Comparison of ENCODE assay signal across 22 cellular contexts in genomic region chrX:119783026-119783425, GRCh38. TPM values are rescaled to one million over a fixed set of nuclear protein-coding genes. Genes with fewer than 3 reads are reported as not detected.
DNase-seq lines count a peak whose midpoint lies in the region; ATAC-seq and TF ChIP-seq lines count a peak whose summit lies in the region.
"Had no signal": no experiment of that assay in that cellular context is flagged by ENCODE, and none has a peak within 500 bp of the region (broad histone marks: within the 10 kb centered on the region; RNA-seq: fewer than 3 reads in every experiment).

No MANE protein-coding gene starts in this region.

- H3K36me3 ChIP-seq in upper lobe of right lung: peaks cover 29% of the 10 kb centered on the region
- H3K36me3 ChIP-seq in heart right ventricle: peaks cover 0 to 58% (median 0%) of the 10 kb centered on the region in 9 donors
- H3K36me3 ChIP-seq: colonic mucosa, neural progenitor cell, transverse colon had no signal

- TF ChIP-seq CTCF in upper lobe of right lung (IDR thresholded peaks at IDR 0.05) (no peak), heart right ventricle (IDR thresholded peaks at IDR 0.05) (no peak)

- ATAC-seq in upper lobe of right lung (peak; percentile 91), heart right ventricle (no peak)
- ATAC-seq: body of pancreas had no signal

- intact Hi-C loops in activated naive CD4-positive, alpha-beta T cell treated with anti-CD3 and anti-CD28 coated beads for 36 hours (cut with micrococcal nuclease): no loop called here
- intact Hi-C loops in dendritic cell treated with granulocyte-macrophage colony-stimulating factor and Interleukin-4, amounts not matched to agents 40 ng/mL and 50 ng/mL, for 4 days (cut with micrococcal nuclease): no loop called here
- intact Hi-C loops in upper lobe of right lung (cut with DNase I) (no loop called here), heart right ventricle (cut with DNase I) (loop anchor here in 2 of 10 donors (10.0 kb wide), 1 partner anchor 92 kb away; the partner anchor contains the start of genes NDUFA1 (in 2 of the 2) and RNF113A (in 2 of the 2))

- CTCF ChIA-PET in activated naive CD4-positive, alpha-beta T cell treated with anti-CD3 and anti-CD28 coated beads for 36 hours (lab: Charles Lee): no interaction called here

- H3K27me3 ChIP-seq in upper lobe of right lung (no peaks in the 10 kb centered on the region), heart right ventricle (no peaks in the 10 kb centered on the region)
- H3K27me3 ChIP-seq: body of pancreas, colonic mucosa, neural progenitor cell, SJCRH30, transverse colon had no signal

- no peaks in the 10 kb centered on the region for H3K9me3 Mint-ChIP-seq in activated naive CD4-positive, alpha-beta T cell treated with anti-CD3 and anti-CD28 coated beads for 36 hours
- H3K9me3 Mint-ChIP-seq in dendritic cell treated with granulocyte-macrophage colony-stimulating factor and Interleukin-4, amounts not matched to agents 40 ng/mL and 50 ng/mL, for 4 days: no peaks in the 10 kb centered on the region
- H3K9me3 Mint-ChIP-seq: activated naive CD4-positive, alpha-beta T cell treated with anti-CD3 and anti-CD28 coated beads, Interleukin-2, amount 50 U/mL, for 24 hours; T-helper 2 cell treated with Interferon-gamma antibody and Interleukin-4, amounts not matched to agents 5 μg/mL and 100 μg/mL, for 36 hours had no signal

- peaks cover 26% of the 10 kb centered on the region for H3K4me1 Mint-ChIP-seq in activated naive CD4-positive, alpha-beta T cell treated with anti-CD3 and anti-CD28 coated beads for 36 hours (ENCODE audit: low read depth)
- peaks cover 22% of the 10 kb centered on the region for H3K4me1 Mint-ChIP-seq in dendritic cell treated with granulocyte-macrophage colony-stimulating factor and Interleukin-4, amounts not matched to agents 40 ng/mL and 50 ng/mL, for 4 days (ENCODE audit: low read depth)

- peak overlapping the region; percentile 24 for H3K27ac Mint-ChIP-seq in activated naive CD4-positive, alpha-beta T cell treated with anti-CD3 and anti-CD28 coated beads for 36 hours
- peak overlapping the region; percentile 43 for H3K27ac Mint-ChIP-seq in dendritic cell treated with granulocyte-macrophage colony-stimulating factor and Interleukin-4, amounts not matched to agents 40 ng/mL and 50 ng/mL, for 4 days
- H3K27ac Mint-ChIP-seq: activated naive CD4-positive, alpha-beta T cell treated with anti-CD3 and anti-CD28 coated beads, Interleukin-2, amount 50 U/mL, for 24 hours; neural progenitor cell; T-helper 2 cell treated with Interferon-gamma antibody and Interleukin-4, amounts not matched to agents 5 μg/mL and 100 μg/mL, for 36 hours had no signal

- H3K9me3 ChIP-seq in upper lobe of right lung: no peaks in the 10 kb centered on the region
- H3K9me3 ChIP-seq in heart right ventricle: no peaks in the 10 kb centered on the region
- H3K9me3 ChIP-seq: body of pancreas, colonic mucosa, SJCRH30, transverse colon had no signal

- no peak overlapping the region for H3K27ac ChIP-seq in upper lobe of right lung
- no peak overlapping the region for H3K27ac ChIP-seq in heart right ventricle
- H3K27ac ChIP-seq: body of pancreas, colonic mucosa, neural progenitor cell, SJCRH30, transverse colon had no signal

- no peak for DNase-seq in activated naive CD4-positive, alpha-beta T cell treated with anti-CD3 and anti-CD28 coated beads for 36 hours
- DNase-seq in activated naive CD4-positive, alpha-beta T cell treated with Interleukin-2 at 50 U/mL for 16 hours: no peak
- DNase-seq in NOMO-1 treated with DMSO at 0.1 percent for 48 hours (lab: John Stamatoyannopoulos, UW; ENCODE audit: unreplicated experiment) (peak; percentile 94), upper lobe of right lung (no peak), heart right ventricle (no peak)
- no peak for DNase-seq in central memory CD4-positive, alpha-beta T cell
- DNase-seq in activated CD8-positive, alpha-beta memory T cell treated with anti-CD3 and anti-CD28 coated beads, Interleukin-2, amount 50 U/mL, for 4 hours: no peak
- DNase-seq: ACHN; activated CD4-positive, CD25-positive, alpha-beta regulatory T cell; colonic mucosa; kidney; NCI-H1105 treated with DMSO at 0.1 percent for 48 hours; NCI-H524; OCI-M1; retina; SJCRH30; transverse colon had no signal

- no peak overlapping the region for H3K4me3 Mint-ChIP-seq in activated naive CD4-positive, alpha-beta T cell treated with anti-CD3 and anti-CD28 coated beads for 36 hours
- H3K4me3 Mint-ChIP-seq in dendritic cell treated with granulocyte-macrophage colony-stimulating factor and Interleukin-4, amounts not matched to agents 40 ng/mL and 50 ng/mL, for 4 days: no peak overlapping the region
- H3K4me3 Mint-ChIP-seq: activated naive CD4-positive, alpha-beta T cell treated with anti-CD3 and anti-CD28 coated beads, Interleukin-2, amount 50 U/mL, for 24 hours; neural progenitor cell; T-helper 2 cell treated with Interferon-gamma antibody and Interleukin-4, amounts not matched to agents 5 μg/mL and 100 μg/mL, for 36 hours had no signal

- peaks cover 38% of the 10 kb centered on the region for H3K36me3 Mint-ChIP-seq in activated naive CD4-positive, alpha-beta T cell treated with anti-CD3 and anti-CD28 coated beads for 36 hours (ENCODE audit: low read depth)
- peaks cover 58% of the 10 kb centered on the region for H3K36me3 Mint-ChIP-seq in dendritic cell treated with granulocyte-macrophage colony-stimulating factor and Interleukin-4, amounts not matched to agents 40 ng/mL and 50 ng/mL, for 4 days (ENCODE audit: low read depth)

- H3K4me1 ChIP-seq in upper lobe of right lung (peaks cover under 1% of the 10 kb centered on the region), heart right ventricle (peaks cover 0 to 14% (median 7%) of the 10 kb centered on the region in 9 donors)
- H3K4me1 ChIP-seq: colonic mucosa, neural progenitor cell, SJCRH30 had no signal

- no peaks in the 10 kb centered on the region for H3K27me3 Mint-ChIP-seq in activated naive CD4-positive, alpha-beta T cell treated with anti-CD3 and anti-CD28 coated beads for 36 hours (ENCODE audit: low read depth)
- no peaks in the 10 kb centered on the region for H3K27me3 Mint-ChIP-seq in dendritic cell treated with granulocyte-macrophage colony-stimulating factor and Interleukin-4, amounts not matched to agents 40 ng/mL and 50 ng/mL, for 4 days
- H3K27me3 Mint-ChIP-seq: activated naive CD4-positive, alpha-beta T cell treated with anti-CD3 and anti-CD28 coated beads, Interleukin-2, amount 50 U/mL, for 24 hours had no signal

- H3K4me3 ChIP-seq in upper lobe of right lung (no peak overlapping the region), heart right ventricle (no peak overlapping the region)
- H3K4me3 ChIP-seq: body of pancreas, colonic mucosa, neural progenitor cell, SJCRH30, transverse colon had no signal

- 85 to 97% methylated on average over 5 of the region's 5 CpGs for WGBS in heart right ventricle, 2 donors

RNA-seq across cellular contexts. Expression of gene RPL39, which starts 8.4 kb away (rescaled TPM):
- total RNA-seq in activated naive CD4-positive, alpha-beta T cell treated with anti-CD3 and anti-CD28 coated beads for 36 hours: 1,000 to 10,000 TPM; 3,049 to 3,109 TPM
- total RNA-seq in upper lobe of right lung (1,275 TPM), heart right ventricle (1,000 to 10,000 TPM; 1,035 to 1,338 (median 1,072) TPM)
- 1,000 to 10,000 TPM; 1,899 to 6,428 TPM for polyA plus RNA-seq in heart right ventricle

RNA-seq across cellular contexts. Expression of gene SOWAHD, which starts 24.6 kb away (rescaled TPM):
- total RNA-seq in activated naive CD4-positive, alpha-beta T cell treated with anti-CD3 and anti-CD28 coated beads for 36 hours: under 1 TPM in 1 of 2 experiments, not detected in 1; 0.30 TPM
- total RNA-seq in upper lobe of right lung: 4.0 TPM
- 1 to 10 TPM in 1 of 10 donors, under 1 TPM in 3, not detected in 6; 0.35 to 1.7 (median 0.36) TPM for total RNA-seq in heart right ventricle
- under 1 TPM in 1 of 2 donors, not detected in 1; 0.12 TPM for polyA plus RNA-seq in heart right ventricle
- total RNA-seq: SJCRH30 had no signal
